16 cellular contexts compared by ENCODE assay signal in the genomic region with DNA sequence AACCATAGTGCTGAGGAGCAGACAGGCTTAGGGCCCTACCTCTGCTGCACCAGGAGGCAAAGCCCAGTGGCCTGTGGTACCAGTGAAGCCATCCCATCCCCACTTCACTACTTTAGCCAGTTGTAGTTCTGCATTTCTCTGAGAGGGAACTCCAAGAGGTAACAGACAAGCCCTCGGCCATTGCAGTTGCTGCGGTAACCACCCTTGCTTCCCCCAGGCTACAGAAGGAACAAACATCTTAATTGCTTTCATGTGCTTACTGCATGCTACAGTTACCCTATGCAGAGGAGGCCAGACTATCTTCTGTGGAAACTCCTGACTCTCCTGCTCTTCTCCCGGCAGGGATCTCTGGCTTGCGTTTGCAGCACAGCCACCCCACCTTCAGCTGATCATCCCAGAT.
DNase-seq lines count a peak whose midpoint lies in the region; ATAC-seq and TF ChIP-seq lines count a peak whose summit lies in the region.
"Had no signal": no experiment of that assay in that cellular context is flagged by ENCODE, and none has a peak within 500 bp of the region (broad histone marks: within the 10 kb centered on the region; RNA-seq: fewer than 3 reads in every experiment).

No MANE protein-coding gene starts in this region.

- H3K4me1 ChIP-seq in foreskin keratinocyte, result no peaks in the 10 kb centered on the region
- H3K4me1 ChIP-seq: A549, BLaER1 had no signal

- DNase-seq in EL (peak; percentile 0), left kidney (ENCODE audit: low read depth, low spot score) (peak; percentile 3), foreskin keratinocyte (no peak), NCI-H526 treated with DMSO at 0.1 percent for 48 hours (lab: John Stamatoyannopoulos, UW) (no peak)
- DNase-seq: Calu3; CD4-positive, alpha-beta T cell; DMS79; GF-D8; GOT3; H9 had no signal

- ATAC-seq in foreskin keratinocyte (no peak), GM21447 (IDR thresholded peaks at IDR 0.05; ENCODE audit: unreplicated experiment) (no peak), HG02840 (IDR thresholded peaks at IDR 0.05; ENCODE audit: low FRiP score, unreplicated experiment) (no peak)
- ATAC-seq: A549 had no signal

- no peaks in the 10 kb centered on the region for H3K27me3 ChIP-seq in foreskin keratinocyte
- H3K27me3 ChIP-seq: BLaER1 had no signal

- peak overlapping the region; percentile 94 for H3K27ac ChIP-seq in VCaP
- H3K27ac ChIP-seq in foreskin keratinocyte, result no peak overlapping the region
- H3K27ac ChIP-seq: A549, BLaER1, KMS-11 had no signal

- TF ChIP-seq CTCF in VCaP (conservative IDR thresholded peaks at IDR 0.05) (no peak), foreskin keratinocyte (conservative IDR thresholded peaks at IDR 0.05) (no peak)

Comparison
In these comparisons a context has a peak if more than half of its experiments do, and no peak if none do; other contexts are left out.
1. DNase-seq: peak in EL (single experiment) and left kidney (single experiment); none in foreskin keratinocyte (0 of 2) and NCI-H526 treated with DMSO at 0.1 percent for 48 hours (single experiment).